ENCODE assay signal across 8 cellular contexts in genomic region chr9:14322211-14323082, GRCh38. TPM values are rescaled to one million over a fixed set of nuclear protein-coding genes. Genes with fewer than 3 reads are reported as not detected.
DNase-seq lines count a peak whose midpoint lies in the region; ATAC-seq, FAIRE-seq and TF ChIP-seq lines count a peak whose summit lies in the region.

No MANE protein-coding gene starts in this region.

- H3K36me3 ChIP-seq in neutrophil = no peaks in the 10 kb centered on the region

- peak overlapping the region in 2 of 3 donors; percentile 57 to 65 for H3K27ac Mint-ChIP-seq in IgD-negative memory B cell

- peak; percentile 84 for ATAC-seq in GM21619 (IDR thresholded peaks at IDR 0.05; ENCODE audit: unreplicated experiment)

- peak overlapping the region; percentile 79 to 97 (median 91) for H3K4me3 Mint-ChIP-seq in IgD-negative memory B cell

- DNase-seq in EL (peak; percentile 87), RPMI8226 (peak; percentile 89), frontal cortex (ENCODE audit: low spot score in 2 of 2) (peak; percentile 81 to 86), substantia nigra (lab: John Stamatoyannopoulos, UW) (peak in 45 of 49 donors; percentile 56 to 94 (median 86))
- DNase-seq in activated gamma-delta T cell treated with anti-CD3 and anti-CD28 coated beads, Interleukin-2, amount 50 U/mL, for 16 hours (ENCODE audit: low read depth) = peak; percentile 28

- H3K4me3 ChIP-seq in neutrophil (ENCODE audit: low read depth in 1 of 2, low read length in 1 of 2) = peak overlapping the region; percentile 48 to 65

- no peak for FAIRE-seq in frontal cortex (lab: Jason Lieb, UNC)

- H3K9me3 ChIP-seq in neutrophil = no peaks in the 10 kb centered on the region

- H3K4me1 Mint-ChIP-seq in IgD-negative memory B cell = peaks cover 7 to 20% (median 16%) of the 10 kb centered on the region in 3 donors

- no peak for TF ChIP-seq CTCF in neutrophil (IDR thresholded peaks at IDR 0.05)

- H3K27me3 ChIP-seq in neutrophil = peaks cover 100% of the 10 kb centered on the region

- no peaks in the 10 kb centered on the region for H3K9me3 Mint-ChIP-seq in IgD-negative memory B cell

- peaks cover 6 to 12% of the 10 kb centered on the region in 2 experiments for H3K4me1 ChIP-seq in neutrophil (ENCODE audit: control insufficient read depth in 1 of 2, insufficient read depth in 1 of 2, low read depth in 1 of 2, low read length in 1 of 2)

- H3K27me3 Mint-ChIP-seq in IgD-negative memory B cell = peaks cover 10% of the 10 kb centered on the region

- H3K27ac ChIP-seq in neutrophil (no peak overlapping the region), substantia nigra (ENCODE audit: low read depth, low read length, poor library complexity, severe bottlenecking) (peak overlapping the region; percentile 94)

- H3K36me3 Mint-ChIP-seq in IgD-negative memory B cell = peaks cover 1% of the 10 kb centered on the region

RNA-seq across cellular contexts. Expression of gene NFIB, which starts 8.5 kb away (rescaled TPM):
- polyA plus RNA-seq in IgD-negative memory B cell = not detected
- total RNA-seq in frontal cortex = 104 TPM

Comparison
In these comparisons a context has a peak if more than half of its experiments do, and no peak if none do; other contexts are left out.
1. DNase-seq: peak in every context shown above with its lines; median percentile 89 in RPMI8226; 87 in EL; 86 in substantia nigra; 84 in frontal cortex; 28 in activated gamma-delta T cell treated with anti-CD3 and anti-CD28 coated beads, Interleukin-2, amount 50 U/mL, for 16 hours.